In the genomic region with DNA sequence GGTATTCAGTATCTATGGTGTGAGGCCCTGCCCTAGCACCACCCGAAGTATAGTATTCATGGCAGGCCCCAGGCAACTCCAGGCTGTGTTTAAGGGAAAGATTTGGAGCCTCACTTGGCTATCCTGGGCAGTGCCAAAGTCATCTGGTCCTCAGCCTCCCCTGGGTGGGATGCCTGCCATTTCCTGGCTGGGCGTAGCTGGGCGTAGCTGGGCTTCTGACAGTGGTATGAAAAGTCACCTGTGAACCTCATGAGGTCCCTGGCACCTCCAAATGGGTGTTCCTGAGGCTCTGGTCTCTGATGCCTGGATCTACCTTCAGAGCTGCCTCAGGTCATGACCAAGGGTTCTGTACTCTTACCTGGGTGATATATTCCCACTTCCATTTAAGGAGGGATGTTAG, we compare ENCODE assay signal across 1 cellular context.
TF ChIP-seq lines count a peak whose summit lies in the region.

No MANE protein-coding gene starts in this region.

TF ChIP-seq in K562, 482 proteins besides CTCF, POLR2A, EP300 and RAD21 (continued from another document):
- TF ChIP-seq EZH2 (IDR thresholded peaks at IDR 0.05; ENCODE audit: borderline replicate concordance, low read depth, low read length), result no peak
- TF ChIP-seq SRSF7 (optimal IDR thresholded peaks at IDR 0.05; ENCODE audit: low read depth, low read length), result no peak
- TF ChIP-seq ILF3 (IDR thresholded peaks at IDR 0.05; ENCODE audit: borderline replicate concordance), result no peak
- TF ChIP-seq NR2C2 (CRISPR knock-in tag; IDR thresholded peaks at IDR 0.05), result no peak
- no peak for TF ChIP-seq NR2C2 (tag; IDR thresholded peaks at IDR 0.05)
- TF ChIP-seq TOE1 (IDR thresholded peaks at IDR 0.05; ENCODE audit: borderline replicate concordance), result no peak
- TF ChIP-seq TOE1 (CRISPR knock-in tag; IDR thresholded peaks at IDR 0.05; ENCODE audit: borderline replicate concordance, low read depth), result no peak
- TF ChIP-seq, protein P1, sequence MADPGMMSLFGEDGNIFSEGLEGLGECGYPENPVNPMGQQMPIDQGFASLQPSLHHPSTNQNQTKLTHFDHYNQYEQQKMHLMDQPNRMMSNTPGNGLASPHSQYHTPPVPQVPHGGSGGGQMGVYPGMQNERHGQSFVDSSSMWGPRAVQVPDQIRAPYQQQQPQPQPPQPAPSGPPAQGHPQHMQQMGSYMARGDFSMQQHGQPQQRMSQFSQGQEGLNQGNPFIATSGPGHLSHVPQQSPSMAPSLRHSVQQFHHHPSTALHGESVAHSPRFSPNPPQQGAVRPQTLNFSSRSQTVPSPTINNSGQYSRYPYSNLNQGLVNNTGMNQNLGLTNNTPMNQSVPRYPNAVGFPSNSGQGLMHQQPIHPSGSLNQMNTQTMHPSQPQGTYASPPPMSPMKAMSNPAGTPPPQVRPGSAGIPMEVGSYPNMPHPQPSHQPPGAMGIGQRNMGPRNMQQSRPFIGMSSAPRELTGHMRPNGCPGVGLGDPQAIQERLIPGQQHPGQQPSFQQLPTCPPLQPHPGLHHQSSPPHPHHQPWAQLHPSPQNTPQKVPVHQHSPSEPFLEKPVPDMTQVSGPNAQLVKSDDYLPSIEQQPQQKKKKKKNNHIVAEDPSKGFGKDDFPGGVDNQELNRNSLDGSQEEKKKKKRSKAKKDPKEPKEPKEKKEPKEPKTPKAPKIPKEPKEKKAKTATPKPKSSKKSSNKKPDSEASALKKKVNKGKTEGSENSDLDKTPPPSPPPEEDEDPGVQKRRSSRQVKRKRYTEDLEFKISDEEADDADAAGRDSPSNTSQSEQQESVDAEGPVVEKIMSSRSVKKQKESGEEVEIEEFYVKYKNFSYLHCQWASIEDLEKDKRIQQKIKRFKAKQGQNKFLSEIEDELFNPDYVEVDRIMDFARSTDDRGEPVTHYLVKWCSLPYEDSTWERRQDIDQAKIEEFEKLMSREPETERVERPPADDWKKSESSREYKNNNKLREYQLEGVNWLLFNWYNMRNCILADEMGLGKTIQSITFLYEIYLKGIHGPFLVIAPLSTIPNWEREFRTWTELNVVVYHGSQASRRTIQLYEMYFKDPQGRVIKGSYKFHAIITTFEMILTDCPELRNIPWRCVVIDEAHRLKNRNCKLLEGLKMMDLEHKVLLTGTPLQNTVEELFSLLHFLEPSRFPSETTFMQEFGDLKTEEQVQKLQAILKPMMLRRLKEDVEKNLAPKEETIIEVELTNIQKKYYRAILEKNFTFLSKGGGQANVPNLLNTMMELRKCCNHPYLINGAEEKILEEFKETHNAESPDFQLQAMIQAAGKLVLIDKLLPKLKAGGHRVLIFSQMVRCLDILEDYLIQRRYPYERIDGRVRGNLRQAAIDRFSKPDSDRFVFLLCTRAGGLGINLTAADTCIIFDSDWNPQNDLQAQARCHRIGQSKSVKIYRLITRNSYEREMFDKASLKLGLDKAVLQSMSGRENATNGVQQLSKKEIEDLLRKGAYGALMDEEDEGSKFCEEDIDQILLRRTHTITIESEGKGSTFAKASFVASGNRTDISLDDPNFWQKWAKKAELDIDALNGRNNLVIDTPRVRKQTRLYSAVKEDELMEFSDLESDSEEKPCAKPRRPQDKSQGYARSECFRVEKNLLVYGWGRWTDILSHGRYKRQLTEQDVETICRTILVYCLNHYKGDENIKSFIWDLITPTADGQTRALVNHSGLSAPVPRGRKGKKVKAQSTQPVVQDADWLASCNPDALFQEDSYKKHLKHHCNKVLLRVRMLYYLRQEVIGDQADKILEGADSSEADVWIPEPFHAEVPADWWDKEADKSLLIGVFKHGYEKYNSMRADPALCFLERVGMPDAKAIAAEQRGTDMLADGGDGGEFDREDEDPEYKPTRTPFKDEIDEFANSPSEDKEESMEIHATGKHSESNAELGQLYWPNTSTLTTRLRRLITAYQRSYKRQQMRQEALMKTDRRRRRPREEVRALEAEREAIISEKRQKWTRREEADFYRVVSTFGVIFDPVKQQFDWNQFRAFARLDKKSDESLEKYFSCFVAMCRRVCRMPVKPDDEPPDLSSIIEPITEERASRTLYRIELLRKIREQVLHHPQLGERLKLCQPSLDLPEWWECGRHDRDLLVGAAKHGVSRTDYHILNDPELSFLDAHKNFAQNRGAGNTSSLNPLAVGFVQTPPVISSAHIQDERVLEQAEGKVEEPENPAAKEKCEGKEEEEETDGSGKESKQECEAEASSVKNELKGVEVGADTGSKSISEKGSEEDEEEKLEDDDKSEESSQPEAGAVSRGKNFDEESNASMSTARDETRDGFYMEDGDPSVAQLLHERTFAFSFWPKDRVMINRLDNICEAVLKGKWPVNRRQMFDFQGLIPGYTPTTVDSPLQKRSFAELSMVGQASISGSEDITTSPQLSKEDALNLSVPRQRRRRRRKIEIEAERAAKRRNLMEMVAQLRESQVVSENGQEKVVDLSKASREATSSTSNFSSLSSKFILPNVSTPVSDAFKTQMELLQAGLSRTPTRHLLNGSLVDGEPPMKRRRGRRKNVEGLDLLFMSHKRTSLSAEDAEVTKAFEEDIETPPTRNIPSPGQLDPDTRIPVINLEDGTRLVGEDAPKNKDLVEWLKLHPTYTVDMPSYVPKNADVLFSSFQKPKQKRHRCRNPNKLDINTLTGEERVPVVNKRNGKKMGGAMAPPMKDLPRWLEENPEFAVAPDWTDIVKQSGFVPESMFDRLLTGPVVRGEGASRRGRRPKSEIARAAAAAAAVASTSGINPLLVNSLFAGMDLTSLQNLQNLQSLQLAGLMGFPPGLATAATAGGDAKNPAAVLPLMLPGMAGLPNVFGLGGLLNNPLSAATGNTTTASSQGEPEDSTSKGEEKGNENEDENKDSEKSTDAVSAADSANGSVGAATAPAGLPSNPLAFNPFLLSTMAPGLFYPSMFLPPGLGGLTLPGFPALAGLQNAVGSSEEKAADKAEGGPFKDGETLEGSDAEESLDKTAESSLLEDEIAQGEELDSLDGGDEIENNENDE (IDR thresholded peaks at IDR 0.05; ENCODE audit: low read depth, low read length), result no peak
- TF ChIP-seq NR4A1 (CRISPR knock-in tag; IDR thresholded peaks at IDR 0.05), result no peak
- no peak for TF ChIP-seq NR4A1 (tag; IDR thresholded peaks at IDR 0.05)
- TF ChIP-seq, protein P2, sequence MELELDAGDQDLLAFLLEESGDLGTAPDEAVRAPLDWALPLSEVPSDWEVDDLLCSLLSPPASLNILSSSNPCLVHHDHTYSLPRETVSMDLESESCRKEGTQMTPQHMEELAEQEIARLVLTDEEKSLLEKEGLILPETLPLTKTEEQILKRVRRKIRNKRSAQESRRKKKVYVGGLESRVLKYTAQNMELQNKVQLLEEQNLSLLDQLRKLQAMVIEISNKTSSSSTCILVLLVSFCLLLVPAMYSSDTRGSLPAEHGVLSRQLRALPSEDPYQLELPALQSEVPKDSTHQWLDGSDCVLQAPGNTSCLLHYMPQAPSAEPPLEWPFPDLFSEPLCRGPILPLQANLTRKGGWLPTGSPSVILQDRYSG (tag; conservative IDR thresholded peaks at IDR 0.05; ENCODE audit: low read depth), result no peak
- TF ChIP-seq, protein P3, sequence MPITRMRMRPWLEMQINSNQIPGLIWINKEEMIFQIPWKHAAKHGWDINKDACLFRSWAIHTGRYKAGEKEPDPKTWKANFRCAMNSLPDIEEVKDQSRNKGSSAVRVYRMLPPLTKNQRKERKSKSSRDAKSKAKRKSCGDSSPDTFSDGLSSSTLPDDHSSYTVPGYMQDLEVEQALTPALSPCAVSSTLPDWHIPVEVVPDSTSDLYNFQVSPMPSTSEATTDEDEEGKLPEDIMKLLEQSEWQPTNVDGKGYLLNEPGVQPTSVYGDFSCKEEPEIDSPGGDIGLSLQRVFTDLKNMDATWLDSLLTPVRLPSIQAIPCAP (CRISPR knock-in tag; IDR thresholded peaks at IDR 0.05; ENCODE audit: borderline replicate concordance), result no peak
- no peak for TF ChIP-seq MTA1 (IDR thresholded peaks at IDR 0.05; ENCODE audit: borderline replicate concordance)
- TF ChIP-seq, protein P4, sequence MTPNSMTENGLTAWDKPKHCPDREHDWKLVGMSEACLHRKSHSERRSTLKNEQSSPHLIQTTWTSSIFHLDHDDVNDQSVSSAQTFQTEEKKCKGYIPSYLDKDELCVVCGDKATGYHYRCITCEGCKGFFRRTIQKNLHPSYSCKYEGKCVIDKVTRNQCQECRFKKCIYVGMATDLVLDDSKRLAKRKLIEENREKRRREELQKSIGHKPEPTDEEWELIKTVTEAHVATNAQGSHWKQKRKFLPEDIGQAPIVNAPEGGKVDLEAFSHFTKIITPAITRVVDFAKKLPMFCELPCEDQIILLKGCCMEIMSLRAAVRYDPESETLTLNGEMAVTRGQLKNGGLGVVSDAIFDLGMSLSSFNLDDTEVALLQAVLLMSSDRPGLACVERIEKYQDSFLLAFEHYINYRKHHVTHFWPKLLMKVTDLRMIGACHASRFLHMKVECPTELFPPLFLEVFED (CRISPR knock-in tag; conservative IDR thresholded peaks at IDR 0.05), result no peak
- TF ChIP-seq RBM14 (IDR thresholded peaks at IDR 0.05; ENCODE audit: borderline replicate concordance, insufficient read depth, low read depth, low read length), result no peak
- no peak for TF ChIP-seq NR1H2 (CRISPR knock-in tag; IDR thresholded peaks at IDR 0.05)
- TF ChIP-seq ZNF239 (CRISPR knock-in tag; IDR thresholded peaks at IDR 0.05), result no peak
